20 cellular contexts compared by ENCODE assay signal in the genomic region with DNA sequence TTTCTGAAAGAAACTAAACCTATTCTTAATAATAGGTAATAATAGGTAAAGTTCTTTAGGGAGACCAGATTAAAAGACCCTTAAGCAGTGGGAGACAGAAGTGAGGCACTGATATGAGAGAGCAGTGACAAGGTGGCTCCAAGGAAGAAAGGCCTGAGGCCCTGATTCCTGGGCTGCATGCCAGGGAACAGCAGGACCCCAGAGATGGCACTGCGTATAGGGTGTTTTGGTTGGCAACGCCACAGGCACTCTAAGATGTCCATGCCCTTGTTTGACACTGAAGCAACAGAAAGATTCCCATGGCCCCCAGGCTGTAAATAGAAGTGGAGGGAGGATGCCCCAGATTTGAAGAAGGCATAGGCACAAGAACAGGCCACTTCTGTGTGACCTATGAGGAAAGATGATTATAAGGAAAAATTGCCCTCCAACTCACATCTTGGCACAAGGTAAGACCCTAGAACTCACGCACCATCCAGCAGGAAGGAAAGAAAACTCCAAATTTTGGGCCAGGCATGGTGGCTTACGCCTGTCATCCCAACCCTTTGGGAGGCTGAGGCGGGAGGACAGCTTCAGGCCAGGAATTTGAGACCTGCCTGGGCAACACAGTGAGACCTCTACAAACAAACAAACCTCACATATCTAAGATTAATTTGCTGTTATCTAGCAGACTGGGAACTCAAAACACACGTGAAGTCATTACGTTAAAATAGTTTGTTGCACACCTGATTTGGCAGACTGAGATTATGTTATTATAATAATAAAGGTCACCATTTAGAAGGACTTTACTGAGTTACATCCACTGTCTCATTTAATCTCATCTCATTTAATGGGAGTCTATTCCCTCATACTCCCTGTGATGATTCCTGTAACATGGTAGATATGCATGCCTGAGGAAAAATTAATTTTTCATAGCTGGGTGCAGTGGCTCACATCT. TPM values are rescaled to one million over a fixed set of nuclear protein-coding genes. Genes with fewer than 3 reads are reported as not detected.
DNase-seq lines count a peak whose midpoint lies in the region; ATAC-seq, FAIRE-seq and TF ChIP-seq lines count a peak whose summit lies in the region.
"Had no signal": no experiment of that assay in that cellular context is flagged by ENCODE, and none has a peak within 500 bp of the region (broad histone marks: within the 10 kb centered on the region; RNA-seq: fewer than 3 reads in every experiment).

No MANE protein-coding gene starts in this region.

- H3K4me1 ChIP-seq in neural progenitor cell (peaks cover 6% of the 10 kb centered on the region), upper lobe of right lung (no peaks in the 10 kb centered on the region)
- H3K4me1 ChIP-seq: ascending aorta, right lobe of liver had no signal

- H3K27me3 ChIP-seq in neural progenitor cell, result no peaks in the 10 kb centered on the region
- no peaks in the 10 kb centered on the region for H3K27me3 ChIP-seq in upper lobe of right lung
- H3K27me3 ChIP-seq: ascending aorta, right lobe of liver had no signal

- DNase-seq in NCI-H2196 (lab: John Stamatoyannopoulos, UW; ENCODE audit: unreplicated experiment), result peak; percentile 14
- no peak for DNase-seq in NCI-H2196 treated with DMSO at 0.1 percent for 48 hours (lab: John Stamatoyannopoulos, UW; ENCODE audit: unreplicated experiment)
- peak; percentile 53 for DNase-seq in NCI-H1694 (lab: John Stamatoyannopoulos, UW)
- peak; percentile 92 for DNase-seq in NCI-H69 (lab: John Stamatoyannopoulos, UW)
- no peak for DNase-seq in neural progenitor cell (ENCODE audit: low spot score)
- DNase-seq in D721Med (ENCODE audit: insufficient read length, low spot score), result no peak
- no peak for DNase-seq in upper lobe of right lung
- DNase-seq in cortex of kidney (lab: John Stamatoyannopoulos, UW), result no peak
- DNase-seq: 8988T; activated CD4-positive, CD25-positive, alpha-beta regulatory T cell; activated gamma-delta T cell treated with Interleukin-2 at 50 U/mL for 16 hours; head of caudate nucleus; midbrain; NCI-H510A treated with DMSO at 0.1 percent for 48 hours; right lobe of liver; stimulated activated CD4-positive, alpha-beta T cell treated with anti-CD3 and anti-CD28 coated beads, Interleukin-2, amount 100 ng/mL, for 24 hours had no signal

- peaks cover 4% of the 10 kb centered on the region for H3K4me1 Mint-ChIP-seq in neural progenitor cell

- no peaks in the 10 kb centered on the region for H3K36me3 ChIP-seq in neural progenitor cell
- H3K36me3 ChIP-seq in upper lobe of right lung, result no peaks in the 10 kb centered on the region
- H3K36me3 ChIP-seq: ascending aorta, right lobe of liver had no signal

- H3K4me3 ChIP-seq in neural progenitor cell, result no peak overlapping the region
- no peak overlapping the region for H3K4me3 ChIP-seq in upper lobe of right lung
- H3K4me3 ChIP-seq: ascending aorta, right lobe of liver had no signal

- no peak for FAIRE-seq in D721Med (lab: Jason Lieb, UNC)
- FAIRE-seq: islet of Langerhans had no signal

- no peak overlapping the region for H3K4me3 Mint-ChIP-seq in neural progenitor cell
- H3K4me3 Mint-ChIP-seq: CD14-positive monocyte; T-helper 1 cell treated with Interleukin-12 subunit alpha and Interleukin-12 subunit beta and Interleukin-4 antibody, amounts not matched to agents 30 μg/mL and 1 μg/mL, for 36 hours had no signal

- no peak overlapping the region for H2AFZ ChIP-seq in neural progenitor cell (replicated peaks)

- no peak overlapping the region for H3K4me2 ChIP-seq in neural progenitor cell

- H4K20me1 ChIP-seq in neural progenitor cell (ENCODE audit: low read depth), result peaks cover 5% of the 10 kb centered on the region

- H3K27ac ChIP-seq in neural progenitor cell, result no peak overlapping the region
- no peak overlapping the region for H3K27ac ChIP-seq in upper lobe of right lung
- H3K27ac ChIP-seq: ascending aorta, right lobe of liver had no signal

- peaks cover 4% of the 10 kb centered on the region for H3K9me3 Mint-ChIP-seq in neural progenitor cell

- no peaks in the 10 kb centered on the region for H3K79me2 ChIP-seq in neural progenitor cell (ENCODE audit: low read depth)

- H3K9ac ChIP-seq in neural progenitor cell, result no peak overlapping the region

- ATAC-seq in upper lobe of right lung, result no peak
- ATAC-seq: right lobe of liver had no signal

- H3K36me3 Mint-ChIP-seq in neural progenitor cell, result peaks cover 25% of the 10 kb centered on the region

- H3K27ac Mint-ChIP-seq in neural progenitor cell, result peak overlapping the region; percentile 47
- H3K27ac Mint-ChIP-seq: CD14-positive monocyte; T-helper 1 cell treated with Interleukin-12 subunit alpha and Interleukin-12 subunit beta and Interleukin-4 antibody, amounts not matched to agents 30 μg/mL and 1 μg/mL, for 36 hours had no signal

- TF ChIP-seq CTCF in neural progenitor cell (IDR thresholded peaks at IDR 0.05) (no peak), D721Med (IDR thresholded peaks at IDR 0.05; ENCODE audit: insufficient read depth, missing control alignments) (no peak), upper lobe of right lung (IDR thresholded peaks at IDR 0.05) (no peak)

- intact Hi-C loops in upper lobe of right lung (cut with DNase I), result no loop called here

- H3K9me3 ChIP-seq in neural progenitor cell (ENCODE audit: low read depth) (no peaks in the 10 kb centered on the region), upper lobe of right lung (no peaks in the 10 kb centered on the region)
- H3K9me3 ChIP-seq: right lobe of liver had no signal

- H3K27me3 Mint-ChIP-seq in neural progenitor cell (ENCODE audit: insufficient read depth, low read depth), result peaks cover 3% of the 10 kb centered on the region

- peaks cover 7% of the 10 kb centered on the region for H3F3A ChIP-seq in neural progenitor cell (ENCODE audit: low read depth)

RNA-seq across cellular contexts. Expression of a gene that starts 10.5 kb away (rescaled TPM):
- total RNA-seq in neural progenitor cell (ENCODE audit: low replicate concordance), result 35.2 and 58.0 TPM in 2 replicates
- 1.5 TPM for total RNA-seq in upper lobe of right lung

Comparison
In these comparisons a context has a peak if more than half of its experiments do, and no peak if none do; other contexts are left out.
1. DNase-seq: peak in NCI-H2196 (single experiment), NCI-H1694 (single experiment) and NCI-H69 (single experiment); none in NCI-H2196 treated with DMSO at 0.1 percent for 48 hours (single experiment), neural progenitor cell (single experiment), D721Med (single experiment), upper lobe of right lung (single experiment) and cortex of kidney (single experiment).
2. RNA of a gene that starts 10.5 kb away (total RNA-seq): 35.2 to 58.0 TPM in neural progenitor cell; 1.5 TPM in upper lobe of right lung (single experiment); every median in the first group is over 10 times any median in the second.